Comparison of ENCODE assay signal across 15 cellular contexts in genomic region chr6:159066479-159066878, GRCh38. TPM values are rescaled to one million over a fixed set of nuclear protein-coding genes. Genes with fewer than 3 reads are reported as not detected.
"Had no signal": no experiment of that assay in that cellular context is flagged by ENCODE, and none has a peak within 500 bp of the region (broad histone marks: within the 10 kb centered on the region; RNA-seq: fewer than 3 reads in every experiment).

No MANE protein-coding gene starts in this region.

- H3K4me1 Mint-ChIP-seq: neural crest cell had no signal

- H3K9me3 Mint-ChIP-seq: neural crest cell; stimulated activated effector memory CD8-positive, alpha-beta T cell treated with anti-CD3 and anti-CD28 coated beads, Interleukin-12 subunit alpha, Interleukin-12 subunit beta, amount 100 ng/mL, for 72 hours had no signal

- H3K27ac Mint-ChIP-seq: T-helper 1 cell treated with Interleukin-12 subunit alpha and Interleukin-12 subunit beta and Interleukin-4 antibody, amounts not matched to agents 30 μg/mL and 1 μg/mL, for 36 hours had no signal

- H3K9me3 ChIP-seq: breast epithelium, gastrocnemius medialis, pancreas had no signal

- DNase-seq: activated CD4-positive, alpha-beta T cell treated with anti-CD3 and anti-CD28 coated beads, Interleukin-2, amount 50 U/mL, for 1 hour; activated CD4-positive, CD25-positive, alpha-beta regulatory T cell; activated effector memory CD4-positive, alpha-beta T cell treated with Interleukin-2 at 50 U/mL for 16 hours; activated T-cell treated with anti-CD3 and anti-CD28 coated beads, Interleukin-2, amount 50 U/mL, for 1 hour; anterior cingulate cortex; gastrocnemius medialis; heart right ventricle; pancreas; small intestine; trophoblast cell had no signal

- H3K4me3 Mint-ChIP-seq: neural crest cell; stimulated activated effector memory CD8-positive, alpha-beta T cell treated with anti-CD3 and anti-CD28 coated beads, Interleukin-12 subunit alpha, Interleukin-12 subunit beta, amount 100 ng/mL, for 72 hours; T-helper 1 cell treated with Interleukin-12 subunit alpha and Interleukin-12 subunit beta and Interleukin-4 antibody, amounts not matched to agents 30 μg/mL and 1 μg/mL, for 36 hours had no signal

- H3K27me3 ChIP-seq: gastrocnemius medialis, pancreas had no signal

- H3K4me3 ChIP-seq: breast epithelium, gastrocnemius medialis, heart right ventricle, pancreas had no signal

- ATAC-seq: gastrocnemius medialis; heart right ventricle; stimulated activated effector memory CD8-positive, alpha-beta T cell treated with anti-CD3 and anti-CD28 coated beads, Interleukin-12 subunit alpha, Interleukin-12 subunit beta, amount 100 ng/mL, for 72 hours had no signal

- H3K27me3 Mint-ChIP-seq: activated naive CD4-positive, alpha-beta T cell treated with anti-CD3 and anti-CD28 coated beads, Interleukin-2, amount 50 U/mL, for 24 hours had no signal

- H3K4me1 ChIP-seq: breast epithelium, gastrocnemius medialis had no signal

- H3K27ac ChIP-seq: breast epithelium, gastrocnemius medialis, heart right ventricle, pancreas had no signal

- H3K36me3 ChIP-seq: breast epithelium, gastrocnemius medialis, heart right ventricle, pancreas had no signal

RNA-seq across cellular contexts. Expression of gene TAGAP, which starts 21.7 kb away (rescaled TPM):
- total RNA-seq: neural crest cell had no signal
